Comparison of ENCODE assay signal across 8 cellular contexts in genomic region chr5:61306531-61307195, GRCh38. TPM values are rescaled to one million over a fixed set of nuclear protein-coding genes. Genes with fewer than 3 reads are reported as not detected.
A peak's percentile ranks its signal among the peaks of the same experiment; 100 is the strongest.
DNase-seq lines count a peak whose midpoint lies in the region; ATAC-seq and TF ChIP-seq lines count a peak whose summit lies in the region.

No MANE protein-coding gene starts in this region.

- no peak overlapping the region for H3K9ac ChIP-seq in adipocyte (ENCODE audit: low read length)

- H3K9me3 ChIP-seq in adipocyte (ENCODE audit: control insufficient read depth, low read length) (no peaks in the 10 kb centered on the region), esophagus muscularis mucosa (no peaks in the 10 kb centered on the region), spleen (no peaks in the 10 kb centered on the region)

- H3K9me3 Mint-ChIP-seq in activated naive CD4-positive, alpha-beta T cell treated with anti-CD3 and anti-CD28 coated beads for 36 hours, result no peaks in the 10 kb centered on the region
- H3K9me3 Mint-ChIP-seq in stimulated activated naive CD8-positive, alpha-beta T cell treated with anti-CD3 and anti-CD28 coated beads, Interleukin-15, Interleukin-2, amounts not matched to agents 100 ng/mL and 50 ng/mL, for 24 hours, result no peaks in the 10 kb centered on the region

- peaks cover 5% of the 10 kb centered on the region for H3K27me3 Mint-ChIP-seq in activated naive CD4-positive, alpha-beta T cell treated with anti-CD3 and anti-CD28 coated beads for 36 hours (ENCODE audit: low read depth)
- H3K27me3 Mint-ChIP-seq in stimulated activated naive CD8-positive, alpha-beta T cell treated with anti-CD3 and anti-CD28 coated beads, Interleukin-15, Interleukin-2, amounts not matched to agents 100 ng/mL and 50 ng/mL, for 24 hours, result peaks cover 9% of the 10 kb centered on the region

- TF ChIP-seq CTCF in esophagus muscularis mucosa (IDR thresholded peaks at IDR 0.05) (no peak), spleen (IDR thresholded peaks at IDR 0.05 in 8 of 11, conservative IDR thresholded peaks at IDR 0.05 in 3 of 11) (no peak)

- CTCF ChIA-PET in activated naive CD4-positive, alpha-beta T cell treated with anti-CD3 and anti-CD28 coated beads for 36 hours (lab: Charles Lee), result interaction anchor here (1.9 kb wide), 1 partner anchor 24 kb away, joined by 4 read pairs; no protein-coding TSS in a partner anchor

- 87% methylated on average over 5 of the region's 5 CpGs for WGBS in esophagus muscularis mucosa
- WGBS in spleen, 5 donors, result 77 to 90% (median 84%) methylated on average over 5 of the region's 5 CpGs

- H3K4me1 Mint-ChIP-seq in activated naive CD4-positive, alpha-beta T cell treated with anti-CD3 and anti-CD28 coated beads for 36 hours (ENCODE audit: low read depth), result peaks cover 9% of the 10 kb centered on the region
- H3K4me1 Mint-ChIP-seq in stimulated activated naive CD8-positive, alpha-beta T cell treated with anti-CD3 and anti-CD28 coated beads, Interleukin-15, Interleukin-2, amounts not matched to agents 100 ng/mL and 50 ng/mL, for 24 hours (ENCODE audit: low read depth), result peaks cover 25% of the 10 kb centered on the region

- no peak overlapping the region for H3K27ac ChIP-seq in esophagus muscularis mucosa (replicated peaks in 1 of 4)
- no peak overlapping the region for H3K27ac ChIP-seq in spleen

- H3K4me3 ChIP-seq in adipocyte (ENCODE audit: low read length) (peak overlapping the region; percentile 56), esophagus muscularis mucosa (no peak overlapping the region), spleen (no peak overlapping the region)

- intact Hi-C loops in activated naive CD4-positive, alpha-beta T cell treated with anti-CD3 and anti-CD28 coated beads for 36 hours (cut with micrococcal nuclease), result loop anchor here (1.0 kb wide), 1 partner anchor 29 kb away; no protein-coding TSS in a partner anchor
- intact Hi-C loops in esophagus muscularis mucosa (cut with DNase I) (no loop called here), spleen (cut with DNase I; ENCODE audit: low total_unique reads) (no loop called here)

- H3K27ac Mint-ChIP-seq in activated naive CD4-positive, alpha-beta T cell treated with anti-CD3 and anti-CD28 coated beads for 36 hours, result peak overlapping the region; percentile 55
- peak overlapping the region; percentile 66 for H3K27ac Mint-ChIP-seq in stimulated activated naive CD8-positive, alpha-beta T cell treated with anti-CD3 and anti-CD28 coated beads, Interleukin-15, Interleukin-2, amounts not matched to agents 100 ng/mL and 50 ng/mL, for 24 hours

- no peak overlapping the region for H3K4me3 Mint-ChIP-seq in activated naive CD4-positive, alpha-beta T cell treated with anti-CD3 and anti-CD28 coated beads for 36 hours
- no peak overlapping the region for H3K4me3 Mint-ChIP-seq in stimulated activated naive CD8-positive, alpha-beta T cell treated with anti-CD3 and anti-CD28 coated beads, Interleukin-15, Interleukin-2, amounts not matched to agents 100 ng/mL and 50 ng/mL, for 24 hours

- no peak for TF ChIP-seq POLR2A in esophagus muscularis mucosa (IDR thresholded peaks at IDR 0.05; ENCODE audit: low read depth)
- no peak for TF ChIP-seq POLR2A in spleen (IDR thresholded peaks at IDR 0.05)

- H3K36me3 ChIP-seq in adipocyte (ENCODE audit: control insufficient read depth, insufficient read depth, low read length, severe bottlenecking) (no peaks in the 10 kb centered on the region), esophagus muscularis mucosa (no peaks in the 10 kb centered on the region), spleen (no peaks in the 10 kb centered on the region)

- no peaks in the 10 kb centered on the region for H3K27me3 ChIP-seq in adipocyte (replicated peaks; ENCODE audit: control insufficient read depth, insufficient read depth, low read length)
- no peaks in the 10 kb centered on the region for H3K27me3 ChIP-seq in esophagus muscularis mucosa
- H3K27me3 ChIP-seq in spleen (replicated peaks in 1 of 7), result no peaks in the 10 kb centered on the region

- H3K4me1 ChIP-seq in adipocyte (ENCODE audit: control insufficient read depth, insufficient read depth, low read length) (peaks cover 43% of the 10 kb centered on the region), esophagus muscularis mucosa (peaks cover 5 to 39% (median 27%) of the 10 kb centered on the region in 4 donors), spleen (peaks cover 0 to 14% (median 8%) of the 10 kb centered on the region in 6 donors)

- H3K36me3 Mint-ChIP-seq in activated naive CD4-positive, alpha-beta T cell treated with anti-CD3 and anti-CD28 coated beads for 36 hours (ENCODE audit: low read depth), result no peaks in the 10 kb centered on the region
- no peaks in the 10 kb centered on the region for H3K36me3 Mint-ChIP-seq in stimulated activated naive CD8-positive, alpha-beta T cell treated with anti-CD3 and anti-CD28 coated beads, Interleukin-15, Interleukin-2, amounts not matched to agents 100 ng/mL and 50 ng/mL, for 24 hours (ENCODE audit: low read depth)

- ATAC-seq in HG03135 (IDR thresholded peaks at IDR 0.05; ENCODE audit: unreplicated experiment), result peak; percentile 72

- peak; percentile 45 for DNase-seq in activated naive CD4-positive, alpha-beta T cell treated with anti-CD3 and anti-CD28 coated beads for 36 hours
- DNase-seq in activated naive CD4-positive, alpha-beta T cell (lab: John Stamatoyannopoulos, UW), result no peak
- DNase-seq in adipocyte (ENCODE audit: low read depth) (peak; percentile 82), superior temporal gyrus (ENCODE audit: extremely low spot score) (no peak), esophagus muscularis mucosa (ENCODE audit: extremely low spot score) (no peak), spleen (no peak)

- no peak for TF ChIP-seq EP300 in esophagus muscularis mucosa (IDR thresholded peaks at IDR 0.05)

RNA-seq across cellular contexts. Expression of gene ZSWIM6, which starts 25.4 kb away (rescaled TPM):
- 1 to 10 TPM; 4.3 TPM for total RNA-seq in activated naive CD4-positive, alpha-beta T cell treated with anti-CD3 and anti-CD28 coated beads for 36 hours
- 10 to 100 TPM; 10.2 to 16.4 (median 12.5) TPM for total RNA-seq in esophagus muscularis mucosa
- total RNA-seq in spleen, result 10 to 100 TPM; 15.7 to 22.9 (median 19.1) TPM
- polyA plus RNA-seq in spleen, result 1 to 10 TPM; 3.1 to 4.8 (median 3.4) TPM

Comparison
In these comparisons a context has a peak if more than half of its experiments do, and no peak if none do; other contexts are left out.
1. DNase-seq: peak in activated naive CD4-positive, alpha-beta T cell treated with anti-CD3 and anti-CD28 coated beads for 36 hours (single experiment) and adipocyte (single experiment); none in activated naive CD4-positive, alpha-beta T cell (0 of 4), superior temporal gyrus (single experiment), esophagus muscularis mucosa (single experiment) and spleen (single experiment).